In the genomic region with DNA sequence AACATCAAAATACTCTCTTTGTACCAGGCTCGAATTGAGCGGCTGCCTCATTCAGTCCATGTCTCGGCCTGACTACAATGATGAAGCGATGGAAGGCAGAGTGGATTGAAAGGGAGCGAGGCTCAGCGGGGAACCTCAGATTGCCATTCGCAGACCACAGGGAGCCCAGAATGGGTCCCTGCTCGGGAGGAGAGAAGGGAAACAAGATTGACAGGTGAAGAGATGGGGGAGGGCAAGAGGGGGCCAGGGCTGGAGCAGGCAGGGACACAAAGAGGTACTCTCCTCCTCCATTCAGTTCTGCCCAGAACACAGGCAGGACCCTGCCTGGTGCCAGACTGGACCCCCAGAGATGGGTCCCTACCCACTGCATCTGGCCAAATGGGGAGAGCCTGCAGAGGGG, we compare ENCODE assay signal across 15 cellular contexts.
"Had no signal": no experiment of that assay in that cellular context is flagged by ENCODE, and none has a peak within 500 bp of the region (broad histone marks: within the 10 kb centered on the region; RNA-seq: fewer than 3 reads in every experiment).

No MANE protein-coding gene starts in this region.

- ATAC-seq: activated T-cell treated with anti-CD3 and anti-CD28 coated beads, Interleukin-2, amount 50 U/mL, for 4 hours had no signal

- H3K9me3 ChIP-seq: adrenal gland, Peyer's patch had no signal

- DNase-seq: activated CD4-positive, CD25-positive, alpha-beta regulatory T cell; activated CD8-positive, alpha-beta memory T cell treated with anti-CD3 and anti-CD28 coated beads for 24 hours; activated gamma-delta T cell treated with Interleukin-2 at 50 U/mL for 16 hours; activated naive CD4-positive, alpha-beta T cell treated with anti-CD3 and anti-CD28 coated beads, Interleukin-2, amount 50 U/mL, for 16 hours; activated T-cell treated with anti-CD3 and anti-CD28 coated beads, Interleukin-2, amount 50 U/mL, for 4 hours; NCI-H1048; NCI-H1694; NCI-H2029 treated with DMSO at 0.1 percent for 48 hours; NCI-H446; NCI-H524; Peyer's patch; SHP77 treated with DMSO at 0.1 percent for 48 hours; T1000 had no signal

- H3K4me3 ChIP-seq: adrenal gland, Peyer's patch had no signal

- H3K27ac ChIP-seq: adrenal gland, Peyer's patch, VCaP had no signal

- H3K36me3 ChIP-seq: adrenal gland, Peyer's patch had no signal
